ENCODE assay signal across 8 cellular contexts in the genomic region with DNA sequence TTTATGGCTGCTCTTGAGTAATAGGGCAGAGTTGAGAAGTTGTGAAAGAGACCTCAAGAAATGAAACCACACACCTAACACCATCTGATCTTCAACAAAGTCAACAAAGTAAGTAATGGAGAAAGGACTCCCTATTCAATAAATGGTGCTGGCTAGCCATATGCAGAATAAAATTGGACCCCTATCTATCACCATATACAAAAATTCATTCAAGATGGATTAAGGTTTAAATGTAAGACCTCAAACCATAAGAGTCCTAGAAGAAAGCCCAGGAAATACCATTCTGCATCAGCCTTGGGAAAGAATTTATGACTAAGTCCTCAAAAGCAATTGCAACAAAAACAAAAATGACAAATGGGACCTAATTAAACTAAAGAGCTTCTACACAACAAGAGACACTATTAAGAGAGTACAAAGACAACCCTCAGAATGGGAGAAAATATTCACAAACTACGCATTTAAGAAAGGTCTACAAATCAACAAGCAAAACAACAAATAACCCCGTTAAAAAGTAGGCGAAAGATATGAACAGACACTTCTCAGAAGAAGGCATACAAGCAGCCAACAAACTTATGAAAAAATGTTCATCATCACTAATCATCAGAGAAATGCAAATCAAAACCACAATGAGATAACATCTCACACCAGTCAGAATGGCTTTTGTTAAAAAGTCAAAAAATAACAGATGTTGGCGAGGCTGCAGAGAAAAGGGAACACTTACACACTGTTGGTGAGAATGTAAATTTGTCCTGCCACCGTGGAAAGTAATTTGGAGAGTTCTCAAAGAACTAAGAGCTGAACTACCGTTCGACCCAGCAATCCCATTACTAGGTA. TPM values are rescaled to one million over a fixed set of nuclear protein-coding genes. Genes with fewer than 3 reads are reported as not detected.
A peak's percentile ranks its signal among the peaks of the same experiment; 100 is the strongest.
DNase-seq lines count a peak whose midpoint lies in the region; ATAC-seq and TF ChIP-seq lines count a peak whose summit lies in the region.

No MANE protein-coding gene starts in this region.

- H3K9me3 ChIP-seq in mammary epithelial cell (replicated peaks; ENCODE audit: insufficient read depth, low read length) = no peaks in the 10 kb centered on the region

- H3K4me1 Mint-ChIP-seq in neural crest cell = peaks cover 10% of the 10 kb centered on the region

- H3K4me3 Mint-ChIP-seq in neural crest cell = peak overlapping the region; percentile 10

- no peaks in the 10 kb centered on the region for H3K27me3 ChIP-seq in mammary epithelial cell (ENCODE audit: insufficient read depth, low read length)

- H3K27ac Mint-ChIP-seq in neural crest cell (ENCODE audit: unreplicated experiment) = no peak overlapping the region

- H3K79me2 ChIP-seq in mammary epithelial cell (ENCODE audit: insufficient read depth, low read length) = peaks cover 61% of the 10 kb centered on the region

- no peaks in the 10 kb centered on the region for H4K20me1 ChIP-seq in mammary epithelial cell (ENCODE audit: insufficient read depth, low read length)

- BruUV-seq in mammary epithelial cell (replicated peaks; lab: Mats Ljungman, UMichigan) = no TSS peak

- DNase-seq in GM03348 (ENCODE audit: low spot score) = peak; percentile 26
- DNase-seq in NCI-H226 = peak; percentile 39
- DNase-seq in mammary epithelial cell = peak; percentile 73
- DNase-seq in neural crest cell (ENCODE audit: low read depth, low spot score) = no peak
- DNase-seq in mucosa of gallbladder (ENCODE audit: low spot score) = no peak

- no peak overlapping the region for H3K4me3 ChIP-seq in mammary epithelial cell (replicated peaks in 1 of 3; ENCODE audit: insufficient read depth in 1 of 3, low read depth in 2 of 3, low read length in 3 of 3)

- peaks cover 73% of the 10 kb centered on the region for H3K27me3 Mint-ChIP-seq in neural crest cell (ENCODE audit: low read depth)

- WGBS in mammary epithelial cell (ENCODE audit: low coverage, missing lambda C conversion rate) = 68% methylated on average over 7 of the region's 7 CpGs

- H3K9ac ChIP-seq in mammary epithelial cell (ENCODE audit: insufficient read depth, low read length) = no peak overlapping the region

- in situ Hi-C loops in mammary epithelial cell (cut with MboI; ENCODE audit: low sequenced_read_pairs in 2 of 2) = no loop called here

- peak overlapping the region; percentile 71 for H3K4me2 ChIP-seq in mammary epithelial cell (ENCODE audit: insufficient read depth, low read depth, low read length)

- H3K4me1 ChIP-seq in mammary epithelial cell (ENCODE audit: insufficient read depth, low read length) = peaks cover 21% of the 10 kb centered on the region

- intact Hi-C loops in mammary epithelial cell (cut with micrococcal nuclease) = no loop called here

- no peaks in the 10 kb centered on the region for H3K9me3 Mint-ChIP-seq in neural crest cell

- ATAC-seq in HG03520 (IDR thresholded peaks at IDR 0.05; ENCODE audit: unreplicated experiment) (no peak), GM19397 (IDR thresholded peaks at IDR 0.05; ENCODE audit: unreplicated experiment) (no peak), HG03196 (IDR thresholded peaks at IDR 0.05; ENCODE audit: unreplicated experiment) (no peak)

- H3K36me3 Mint-ChIP-seq in neural crest cell (ENCODE audit: low read depth) = no peaks in the 10 kb centered on the region

- CTCF ChIA-PET in mammary epithelial cell (lab: Charles Lee; ENCODE audit: low non-redundant PET) = no interaction called here

- no peaks in the 10 kb centered on the region for H3K36me3 ChIP-seq in mammary epithelial cell (ENCODE audit: insufficient read depth, low read length)

- TF ChIP-seq CTCF in mammary epithelial cell (conservative IDR thresholded peaks at IDR 0.05 in 1 of 2, IDR thresholded peaks at IDR 0.05 in 1 of 2; ENCODE audit: extremely low read depth in 1 of 2, insufficient read depth in 1 of 2, low read depth in 1 of 2, low read length in 2 of 2) = no peak
- no peak for TF ChIP-seq CTCF in neural crest cell (conservative IDR thresholded peaks at IDR 0.05)

- no peak overlapping the region for H2AFZ ChIP-seq in mammary epithelial cell (ENCODE audit: low read depth, low read length)

- no peak overlapping the region for H3K27ac ChIP-seq in mammary epithelial cell (ENCODE audit: insufficient read depth, low read depth, low read length)

- dilution Hi-C loops in mammary epithelial cell (cut with HindIII; ENCODE audit: low sequenced_read_pairs) = no loop called here

RNA-seq across cellular contexts. Expression of a gene that starts 4.0 kb away (rescaled TPM):
- total RNA-seq in mammary epithelial cell (1 to 10 TPM; 4.2 to 8.8 TPM), neural crest cell (0.09 TPM in 2 replicates), mucosa of gallbladder (15.9 TPM)
- polyA plus RNA-seq in mammary epithelial cell = 2.4 TPM
- 3.3 TPM for polyA minus RNA-seq in mammary epithelial cell

RNA-seq across cellular contexts. Expression of a gene that starts 34.1 kb away (rescaled TPM):
- 10 to 100 TPM in 1 of 2 donors, 1 to 10 TPM in 1; 9.0 to 13.8 TPM for total RNA-seq in mammary epithelial cell
- polyA plus RNA-seq in mammary epithelial cell = 10.0 TPM
- 3.0 TPM for polyA minus RNA-seq in mammary epithelial cell
- total RNA-seq in neural crest cell = 4.5 and 5.3 TPM in 2 replicates
- 11.2 TPM for total RNA-seq in mucosa of gallbladder

Comparison
In these comparisons a context has a peak if more than half of its experiments do, and no peak if none do; other contexts are left out.
1. DNase-seq: peak in GM03348 (single experiment), NCI-H226 (single experiment) and mammary epithelial cell (single experiment); none in neural crest cell (single experiment) and mucosa of gallbladder (single experiment).